In the genomic region with DNA sequence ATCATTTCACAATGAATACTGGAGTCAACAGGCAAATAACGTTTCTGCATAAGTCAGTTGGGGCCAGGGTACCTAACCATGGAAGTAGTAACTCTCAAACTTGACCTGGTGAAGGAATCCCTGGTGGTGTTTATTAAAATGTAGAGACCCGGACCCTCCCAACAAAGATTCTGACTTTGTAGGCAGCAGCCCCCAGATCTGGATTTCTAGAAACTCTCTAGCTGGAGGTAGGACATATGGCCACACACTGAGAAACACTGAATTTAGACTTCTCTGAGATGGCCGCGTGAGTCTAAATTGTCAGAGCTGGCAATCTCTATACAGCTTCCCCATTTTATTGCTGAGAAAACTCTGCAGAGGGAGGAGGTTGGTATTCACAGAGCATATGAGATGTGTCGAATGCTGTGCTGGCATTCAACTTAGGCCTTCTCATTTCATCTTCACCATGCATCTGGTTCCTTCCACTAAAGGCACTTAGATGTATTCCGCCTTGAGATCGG, we compare ENCODE assay signal across 28 cellular contexts.
"Had no signal": no experiment of that assay in that cellular context is flagged by ENCODE, and none has a peak within 500 bp of the region (broad histone marks: within the 10 kb centered on the region; RNA-seq: fewer than 3 reads in every experiment).

No MANE protein-coding gene starts in this region.

- H3K27me3 Mint-ChIP-seq: stimulated activated memory B cell treated with anti-CD40 and anti-IgM and Interleukin-4, amounts not matched to agents 10 μg/mL and 1 μg/mL and 100 μg/mL, for 72 hours; stimulated activated naive B cell treated with anti-CD40 and anti-IgM and Interleukin-4, amounts not matched to agents 10 μg/mL and 1 μg/mL and 100 μg/mL, for 72 hours; stimulated activated naive CD8-positive, alpha-beta T cell treated with anti-CD3 and anti-CD28 coated beads, Interleukin-15, amount 100 ng/mL, for 72 hours had no signal

- H3K27ac Mint-ChIP-seq: stimulated activated effector memory CD8-positive, alpha-beta T cell treated with anti-CD3 and anti-CD28 coated beads, Interleukin-12 subunit alpha, Interleukin-12 subunit beta, amount 100 ng/mL, for 72 hours; stimulated activated memory B cell treated with anti-CD40 and anti-IgM and Interleukin-4, amounts not matched to agents 10 μg/mL and 1 μg/mL and 100 μg/mL, for 72 hours; stimulated activated naive B cell treated with anti-CD40 and anti-IgM and Interleukin-4, amounts not matched to agents 10 μg/mL and 1 μg/mL and 100 μg/mL, for 72 hours; stimulated activated naive CD8-positive, alpha-beta T cell treated with anti-CD3 and anti-CD28 coated beads, Interleukin-15, amount 100 ng/mL, for 72 hours; stimulated activated naive CD8-positive, alpha-beta T cell treated with anti-CD3 and anti-CD28 coated beads, Interleukin-15, Interleukin-2, amounts not matched to agents 100 ng/mL and 50 ng/mL, for 24 hours; type B pancreatic cell had no signal

- DNase-seq: stimulated activated CD4-positive, alpha-beta T cell treated with anti-CD3 and anti-CD28 coated beads, Interleukin-2, amount 100 ng/mL, for 48 hours; stimulated activated CD4-positive, alpha-beta T cell treated with anti-CD3 and anti-CD28 coated beads, Interleukin-4, amount 100 ng/mL, for 1 hour; stimulated activated CD4-positive, alpha-beta T cell treated with anti-CD3 and anti-CD28 coated beads, Interleukin-4, amount 100 ng/mL, for 24 hours; stimulated activated CD4-positive, alpha-beta T cell treated with anti-CD3 and anti-CD28 coated beads, Interleukin-4, amount 100 ng/mL, for 4 hours; stimulated activated CD8-positive, alpha-beta memory T cell treated with anti-CD3 and anti-CD28 coated beads, Interleukin-4, amount 100 ng/mL, for 48 hours; stimulated activated naive B cell treated with anti-CD40 and anti-IgM and Interleukin-4, amounts not matched to agents 10 μg/mL and 1 μg/mL and 100 μg/mL, for 72 hours; stimulated activated naive CD4-positive, alpha-beta T cell; stimulated activated naive CD4-positive, alpha-beta T cell treated with Interleukin-2 at 50 U/mL for 16 hours; stimulated activated naive CD8-positive, alpha-beta T cell treated with anti-CD3 and anti-CD28 coated beads, Interleukin-15, amount 100 ng/mL, for 72 hours; stimulated activated naive CD8-positive, alpha-beta T cell treated with anti-CD3 and anti-CD28 coated beads, Interleukin-15, Interleukin-2, amounts not matched to agents 100 U/mL and 50 U/mL, for 24 hours; stomach; substantia nigra; testis; thyroid gland; tibial artery; transverse colon; trophoblast cell; upper lobe of left lung; upper lobe of right lung; uterus had no signal

- H3K27me3 ChIP-seq: suprapubic skin, testis, thyroid gland, tibial artery, tibial nerve, transverse colon, upper lobe of left lung, upper lobe of right lung, uterus, vagina had no signal

- H3K36me3 Mint-ChIP-seq: stimulated activated effector memory CD8-positive, alpha-beta T cell treated with anti-CD3 and anti-CD28 coated beads, Interleukin-12 subunit alpha, Interleukin-12 subunit beta, amount 100 ng/mL, for 72 hours; stimulated activated memory B cell treated with anti-CD40 and anti-IgM and Interleukin-4, amounts not matched to agents 10 μg/mL and 1 μg/mL and 100 μg/mL, for 72 hours; stimulated activated naive B cell treated with anti-CD40 and anti-IgM and Interleukin-4, amounts not matched to agents 10 μg/mL and 1 μg/mL and 100 μg/mL, for 72 hours; type B pancreatic cell had no signal

- H3K9me3 Mint-ChIP-seq: stimulated activated naive CD8-positive, alpha-beta T cell treated with anti-CD3 and anti-CD28 coated beads, Interleukin-15, amount 100 ng/mL, for 72 hours; stimulated activated naive CD8-positive, alpha-beta T cell treated with anti-CD3 and anti-CD28 coated beads, Interleukin-15, Interleukin-2, amounts not matched to agents 100 ng/mL and 50 ng/mL, for 24 hours; type B pancreatic cell had no signal

- H3K27ac ChIP-seq: stomach, suprapubic skin, testis, thoracic aorta, thyroid gland, tibial artery, tibial nerve, transverse colon, upper lobe of left lung, upper lobe of right lung, uterus, vagina had no signal

- H3K4me1 Mint-ChIP-seq: stimulated activated effector memory CD8-positive, alpha-beta T cell treated with anti-CD3 and anti-CD28 coated beads, Interleukin-12 subunit alpha, Interleukin-12 subunit beta, amount 100 ng/mL, for 72 hours; stimulated activated memory B cell treated with anti-CD40 and anti-IgM and Interleukin-4, amounts not matched to agents 10 μg/mL and 1 μg/mL and 100 μg/mL, for 72 hours; stimulated activated naive B cell treated with anti-CD40 and anti-IgM and Interleukin-4, amounts not matched to agents 10 μg/mL and 1 μg/mL and 100 μg/mL, for 72 hours; stimulated activated naive CD8-positive, alpha-beta T cell treated with anti-CD3 and anti-CD28 coated beads, Interleukin-15, amount 100 ng/mL, for 72 hours had no signal

- H3K4me3 Mint-ChIP-seq: stimulated activated effector memory CD8-positive, alpha-beta T cell treated with anti-CD3 and anti-CD28 coated beads, Interleukin-12 subunit alpha, Interleukin-12 subunit beta, amount 100 ng/mL, for 72 hours; stimulated activated memory B cell treated with anti-CD40 and anti-IgM and Interleukin-4, amounts not matched to agents 10 μg/mL and 1 μg/mL and 100 μg/mL, for 72 hours; stimulated activated naive B cell treated with anti-CD40 and anti-IgM and Interleukin-4, amounts not matched to agents 10 μg/mL and 1 μg/mL and 100 μg/mL, for 72 hours; stimulated activated naive CD8-positive, alpha-beta T cell treated with anti-CD3 and anti-CD28 coated beads, Interleukin-15, amount 100 ng/mL, for 72 hours; stimulated activated naive CD8-positive, alpha-beta T cell treated with anti-CD3 and anti-CD28 coated beads, Interleukin-15, Interleukin-2, amounts not matched to agents 100 ng/mL and 50 ng/mL, for 24 hours; type B pancreatic cell had no signal

- H3K4me3 ChIP-seq: stomach, suprapubic skin, testis, thoracic aorta, thyroid gland, tibial artery, tibial nerve, transverse colon, upper lobe of left lung, upper lobe of right lung, uterus, vagina had no signal

- H3K36me3 ChIP-seq: stomach, suprapubic skin, thoracic aorta, thyroid gland, tibial artery, tibial nerve, transverse colon, upper lobe of left lung, upper lobe of right lung, uterus, vagina had no signal

- H3K4me1 ChIP-seq: stomach, suprapubic skin, testis, thyroid gland, tibial artery, tibial nerve, transverse colon, upper lobe of left lung, upper lobe of right lung, uterus, vagina had no signal

- H3K9me3 ChIP-seq: stomach, suprapubic skin, testis, thoracic aorta, thyroid gland, tibial artery, tibial nerve, transverse colon, upper lobe of left lung, upper lobe of right lung, uterus, vagina had no signal
